In genomic region chr16:84818989-84819643, GRCh38 we compare ENCODE assay signal across 11 cellular contexts. TPM values are rescaled to one million over a fixed set of nuclear protein-coding genes. Genes with fewer than 3 reads are reported as not detected.
DNase-seq lines count a peak whose midpoint lies in the region; ATAC-seq, FAIRE-seq and TF ChIP-seq lines count a peak whose summit lies in the region.
"Had no signal": no experiment of that assay in that cellular context is flagged by ENCODE, and none has a peak within 500 bp of the region (broad histone marks: within the 10 kb centered on the region; RNA-seq: fewer than 3 reads in every experiment).

No MANE protein-coding gene starts in this region.

- H2AFZ ChIP-seq in HepG2 (ENCODE audit: low read length): no peak overlapping the region

- H3K4me3 Mint-ChIP-seq in nephron progenitor cell: peak overlapping the region; percentile 71
- H3K4me3 Mint-ChIP-seq in activated T-helper 2 cell treated with anti-CD3 and anti-CD28 coated beads, Interferon-gamma antibody, Interleukin-2, Interleukin-4, amounts not matched to agents 10 μg/mL and 5 μg/mL and 100 μg/mL, durations not matched to agents 14 hours and 24 hours and 36 hours (ENCODE audit: low read depth): no peak overlapping the region

- no peak for FAIRE-seq in HepG2 (lab: Jason Lieb, UNC)
- FAIRE-seq: GM12892 had no signal

- no peak overlapping the region for H3K27ac Mint-ChIP-seq in nephron progenitor cell
- H3K27ac Mint-ChIP-seq in activated T-helper 2 cell treated with anti-CD3 and anti-CD28 coated beads, Interferon-gamma antibody, Interleukin-2, Interleukin-4, amounts not matched to agents 10 μg/mL and 5 μg/mL and 100 μg/mL, durations not matched to agents 14 hours and 24 hours and 36 hours: no peak overlapping the region
- H3K27ac Mint-ChIP-seq: activated CD4-positive, alpha-beta memory T cell treated with anti-CD3 and anti-CD28 coated beads for 36 hours had no signal

- no peak overlapping the region for H3K9ac ChIP-seq in HepG2 (ENCODE audit: insufficient read depth, low read depth, low read length)

- DNase-seq in HepG2 (ENCODE audit: low spot score): no peak
- no peak for DNase-seq in right lobe of liver
- DNase-seq in nephron progenitor cell: no peak
- no peak for DNase-seq in NCI-H345 (lab: John Stamatoyannopoulos, UW)
- DNase-seq in RKO (ENCODE audit: low spot score): no peak
- no peak for DNase-seq in body of pancreas
- DNase-seq in activated T-helper 2 cell treated with anti-CD3 and anti-CD28 coated beads, Interferon-gamma antibody, Interleukin-2, Interleukin-4, amounts not matched to agents 10 μg/mL and 5 μg/mL and 100 μg/mL, durations not matched to agents 14 hours and 24 hours and 36 hours (ENCODE audit: low spot score): no peak

- no peak for TF ChIP-seq EP300 in HepG2 (IDR thresholded peaks at IDR 0.05; ENCODE audit: low read depth in 2 of 2, low read length in 2 of 2)
- no peak for TF ChIP-seq EP300 in HepG2 (CRISPR knock-in tag; IDR thresholded peaks at IDR 0.05; ENCODE audit: borderline replicate concordance)

- CTCF ChIA-PET in HepG2 (lab: Yijun Ruan, JAX; ENCODE audit: low intra/inter-chr PET ratio, low total read pairs): no interaction called here

- H3K27ac ChIP-seq in HepG2 (ENCODE audit: extremely low read length, insufficient read depth, low read length) (no peak overlapping the region), right lobe of liver (no peak overlapping the region), body of pancreas (no peak overlapping the region)
- H3K27ac ChIP-seq: RWPE1 had no signal

- H3K9me3 Mint-ChIP-seq in nephron progenitor cell: peaks cover 4% of the 10 kb centered on the region
- no peaks in the 10 kb centered on the region for H3K9me3 Mint-ChIP-seq in activated T-helper 2 cell treated with anti-CD3 and anti-CD28 coated beads, Interferon-gamma antibody, Interleukin-2, Interleukin-4, amounts not matched to agents 10 μg/mL and 5 μg/mL and 100 μg/mL, durations not matched to agents 14 hours and 24 hours and 36 hours
- H3K9me3 Mint-ChIP-seq: activated CD4-positive, alpha-beta memory T cell treated with anti-CD3 and anti-CD28 coated beads for 36 hours had no signal

- TF ChIP-seq RAD21 in HepG2 (CRISPR knock-in tag; IDR thresholded peaks at IDR 0.05): no peak

- H3K36me3 ChIP-seq in HepG2 (replicated peaks in 1 of 2; ENCODE audit: control insufficient read depth in 1 of 2, insufficient read depth in 2 of 2, low read length in 2 of 2): no peaks in the 10 kb centered on the region
- no peaks in the 10 kb centered on the region for H3K36me3 ChIP-seq in right lobe of liver
- no peaks in the 10 kb centered on the region for H3K36me3 ChIP-seq in body of pancreas (replicated peaks in 1 of 2; ENCODE audit: insufficient read depth in 1 of 2, low read depth in 2 of 2)

- WGBS in HepG2 (ENCODE audit: low lambda C conversion rate): 48% methylated on average over 21 of the region's 29 CpGs
- WGBS in right lobe of liver (ENCODE audit: insufficient coverage, low coverage, low lambda C conversion rate, missing lambda C conversion rate): 22% methylated on average over 12 of the region's 29 CpGs
- WGBS in body of pancreas, 2 donors: 23 to 50% methylated on average over 23 to 29 of the region's 29 CpGs

- POLR2A ChIA-PET in HepG2 (lab: Yijun Ruan, JAX): interaction anchor here (1.0 kb wide), 1 partner anchor 132 kb away, joined by 3 read pairs; no protein-coding TSS in a partner anchor

- BruUV-seq in HepG2 (replicated peaks; lab: Mats Ljungman, UMichigan): no TSS peak

- peaks cover 24% of the 10 kb centered on the region for H3K4me1 Mint-ChIP-seq in nephron progenitor cell
- H3K4me1 Mint-ChIP-seq in activated T-helper 2 cell treated with anti-CD3 and anti-CD28 coated beads, Interferon-gamma antibody, Interleukin-2, Interleukin-4, amounts not matched to agents 10 μg/mL and 5 μg/mL and 100 μg/mL, durations not matched to agents 14 hours and 24 hours and 36 hours (ENCODE audit: low read depth): peaks cover 6% of the 10 kb centered on the region

- 0 out of 2 replicates have a peak, but pooled peaks cover 9% of the 10 kb centered on the region for H4K20me1 ChIP-seq in HepG2 (ENCODE audit: insufficient read depth, low read length)

- peaks cover 28% of the 10 kb centered on the region for H3K4me1 ChIP-seq in HepG2 (ENCODE audit: insufficient read depth, low read length)
- peaks cover 0 to 9% (median 0%) of the 10 kb centered on the region in 4 donors for H3K4me1 ChIP-seq in right lobe of liver
- peaks cover 11% of the 10 kb centered on the region for H3K4me1 ChIP-seq in body of pancreas

- in situ Hi-C loops in HepG2 (cut with HindIII; ENCODE audit: extremely low pct_ligation_motif_present, low pct_unique_long_range_greater_than_20kb): no loop called here

- TF ChIP-seq POLR2A in HepG2 (IDR thresholded peaks at IDR 0.05; ENCODE audit: insufficient read depth in 1 of 2, low read depth in 2 of 2, low read length in 2 of 2) (no peak), right lobe of liver (IDR thresholded peaks at IDR 0.05) (no peak), body of pancreas (IDR thresholded peaks at IDR 0.05) (no peak)

- H3K27me3 Mint-ChIP-seq in nephron progenitor cell (ENCODE audit: low read depth, poor library complexity): peaks cover 93% of the 10 kb centered on the region
- H3K27me3 Mint-ChIP-seq in activated T-helper 2 cell treated with anti-CD3 and anti-CD28 coated beads, Interferon-gamma antibody, Interleukin-2, Interleukin-4, amounts not matched to agents 10 μg/mL and 5 μg/mL and 100 μg/mL, durations not matched to agents 14 hours and 24 hours and 36 hours (ENCODE audit: low read depth): peaks cover 39% of the 10 kb centered on the region

- H3K27me3 ChIP-seq in HepG2 (ENCODE audit: control insufficient read depth in 1 of 2, insufficient read depth in 2 of 2, low read length in 2 of 2) (peaks cover 10 to 76% of the 10 kb centered on the region in 2 experiments), right lobe of liver (peaks cover 0 to 5% of the 10 kb centered on the region in 2 donors), body of pancreas (peaks cover 0 to 8% of the 10 kb centered on the region in 2 donors)

- H3K79me2 ChIP-seq in HepG2 (ENCODE audit: insufficient read depth, low read length): no peaks in the 10 kb centered on the region

- H3K9me3 ChIP-seq in HepG2 (ENCODE audit: low read length): no peaks in the 10 kb centered on the region
- no peaks in the 10 kb centered on the region for H3K9me3 ChIP-seq in right lobe of liver
- no peaks in the 10 kb centered on the region for H3K9me3 ChIP-seq in body of pancreas

- intact Hi-C loops in HepG2 (cut with micrococcal nuclease; ENCODE audit: unreplicated experiment) (no loop called here), right lobe of liver (cut with DNase I) (no loop called here), body of pancreas (cut with DNase I) (no loop called here)
- intact Hi-C loops in activated T-helper 2 cell treated with anti-CD3 and anti-CD28 coated beads, Interferon-gamma antibody, Interleukin-2, Interleukin-4, amounts not matched to agents 10 μg/mL and 5 μg/mL and 100 μg/mL, durations not matched to agents 14 hours and 24 hours and 36 hours (cut with micrococcal nuclease): no loop called here

- no peaks in the 10 kb centered on the region for H3K36me3 Mint-ChIP-seq in nephron progenitor cell (ENCODE audit: low read depth)
- H3K36me3 Mint-ChIP-seq in activated T-helper 2 cell treated with anti-CD3 and anti-CD28 coated beads, Interferon-gamma antibody, Interleukin-2, Interleukin-4, amounts not matched to agents 10 μg/mL and 5 μg/mL and 100 μg/mL, durations not matched to agents 14 hours and 24 hours and 36 hours (ENCODE audit: low read depth): no peaks in the 10 kb centered on the region
- H3K36me3 Mint-ChIP-seq: activated CD4-positive, alpha-beta memory T cell treated with anti-CD3 and anti-CD28 coated beads for 36 hours had no signal

- no peak for TF ChIP-seq CTCF in HepG2 (CRISPR knock-in tag; IDR thresholded peaks at IDR 0.05)
- TF ChIP-seq CTCF in right lobe of liver (IDR thresholded peaks at IDR 0.05): no peak
- TF ChIP-seq CTCF in nephron progenitor cell (IDR thresholded peaks at IDR 0.05): no peak
- no peak for TF ChIP-seq CTCF in body of pancreas (IDR thresholded peaks at IDR 0.05)

- H3K4me3 ChIP-seq in HepG2 (replicated peaks in 1 of 3; ENCODE audit: insufficient read depth in 1 of 3, low read depth in 2 of 3, low read length in 3 of 3) (peak overlapping the region in 1 of 3 experiments; percentile 62; a peak in 1 of 6 replicates), right lobe of liver (peak overlapping the region in 1 of 3 donors; percentile 44), body of pancreas (no peak overlapping the region)

- peak overlapping the region; percentile 78 for H3K4me2 ChIP-seq in HepG2 (ENCODE audit: low read depth, low read length)

- peak; percentile 14 for ATAC-seq in HepG2
- no peak for ATAC-seq in right lobe of liver
- ATAC-seq in esophagus mucosa: peak; percentile 51
- ATAC-seq in body of pancreas: no peak

RNA-seq across cellular contexts. Expression of gene CRISPLD2, which starts 0.7 kb away (rescaled TPM):
- total RNA-seq in HepG2 (2016; rRNA removed; fragmentation: Illumina TruSeq; extraction: Trizol) (0.14 and 0.31 TPM in 2 replicates), right lobe of liver (10 to 100 TPM in 3 of 6 experiments, 1 to 10 TPM in 3; 2.9 to 14.8 (median 8.9) TPM), esophagus mucosa (6.5 TPM), body of pancreas (100 to 1,000 TPM in 1 of 2 donors, 10 to 100 TPM in 1; 27.5 to 129 TPM)
- total RNA-seq in HepG2 (2016; cell fraction: cytosol; rRNA removed; fragmentation: Illumina TruSeq; extraction: Trizol; ENCODE audit: low read depth): not detected in 2 replicates
- total RNA-seq in HepG2 (2016; cell fraction: insoluble cytoplasmic fraction; rRNA removed; fragmentation: Illumina TruSeq; extraction: Trizol): 0.15 TPM in 2 replicates
- total RNA-seq in HepG2 (2016; cell fraction: membrane; rRNA removed; fragmentation: Illumina TruSeq; extraction: Trizol): not detected in 2 replicates
- not detected in 2 replicates for total RNA-seq in HepG2 (2016; cell fraction: nucleus; rRNA removed; fragmentation: Illumina TruSeq; extraction: Trizol)
- polyA plus RNA-seq in HepG2 (2011; rRNA removed): 0.04 and 0.25 TPM in 2 replicates
- polyA plus RNA-seq in HepG2 (2011; cell fraction: cytosol; rRNA removed): 0.05 and 0.15 TPM in 2 replicates
- 0.08 and 0.17 TPM in 2 replicates for polyA plus RNA-seq in HepG2 (2011; cell fraction: nucleus; rRNA removed)
- 0.07 and 0.31 TPM in 2 replicates for polyA plus RNA-seq in HepG2 (2012)
- polyA plus RNA-seq in HepG2 (2016; cell fraction: cytosol; fragmentation: Illumina TruSeq; extraction: Trizol; ENCODE audit: low read depth): not detected in 2 replicates
- not detected in 2 replicates for polyA plus RNA-seq in HepG2 (2016; cell fraction: insoluble cytoplasmic fraction; fragmentation: Illumina TruSeq; extraction: Trizol; ENCODE audit: low read depth)
- not detected in 2 replicates for polyA plus RNA-seq in HepG2 (2016; cell fraction: membrane; fragmentation: Illumina TruSeq; extraction: Trizol; ENCODE audit: low read depth)
- 0.33 TPM in 1 of 2 replicates, not detected in the other for polyA plus RNA-seq in HepG2 (2016; cell fraction: nucleus; fragmentation: Illumina TruSeq; extraction: Trizol; ENCODE audit: insufficient read depth, low read depth)
- polyA minus RNA-seq in HepG2 (2011; rRNA and poly(A)+ RNA removed; ENCODE audit: low replicate concordance): 0.44 and 0.89 TPM in 2 replicates
- polyA minus RNA-seq in HepG2 (2011; cell fraction: cytosol; rRNA and poly(A)+ RNA removed): not detected in 2 replicates
- 0.25 and 0.77 TPM in 2 replicates for polyA minus RNA-seq in HepG2 (2011; cell fraction: nucleus; rRNA and poly(A)+ RNA removed)
- total RNA-seq in activated T-helper 2 cell treated with anti-CD3 and anti-CD28 coated beads, Interferon-gamma antibody, Interleukin-2, Interleukin-4, amounts not matched to agents 10 μg/mL and 5 μg/mL and 100 μg/mL, durations not matched to agents 14 hours and 24 hours and 36 hours: 0.16 and 0.23 TPM in 2 replicates

Comparison
In these comparisons a context has a peak if more than half of its experiments do, and no peak if none do; other contexts are left out.
1. ATAC-seq: peak in HepG2 (single experiment) and esophagus mucosa (single experiment); none in right lobe of liver (0 of 4) and body of pancreas (single experiment).